In genomic region chr3:167733961-167734497, GRCh38 we compare ENCODE assay signal across 9 cellular contexts. TPM values are rescaled to one million over a fixed set of nuclear protein-coding genes. Genes with fewer than 3 reads are reported as not detected.
DNase-seq lines count a peak whose midpoint lies in the region; ATAC-seq and TF ChIP-seq lines count a peak whose summit lies in the region.
"Had no signal": no experiment of that assay in that cellular context is flagged by ENCODE, and none has a peak within 500 bp of the region (broad histone marks: within the 10 kb centered on the region; RNA-seq: fewer than 3 reads in every experiment).

No MANE protein-coding gene starts in this region.

- H2AFZ ChIP-seq in MM.1S (ENCODE audit: low read length) (peak overlapping the region; percentile 75), neuron (ENCODE audit: low read depth, low read length) (peak overlapping the region; percentile 94)

- H3K4me1 ChIP-seq in MM.1S (ENCODE audit: low read length), result peaks cover 22% of the 10 kb centered on the region; the same call in 1 of the 2 replicates
- H3K4me1 ChIP-seq in neuron (ENCODE audit: insufficient read depth, low read length), result peaks cover 21% of the 10 kb centered on the region

- H3K27me3 Mint-ChIP-seq in Calu3 (ENCODE audit: unreplicated experiment) (no peaks in the 10 kb centered on the region), natural killer cell (ENCODE audit: low read depth in 2 of 2) (no peaks in the 10 kb centered on the region)
- H3K27me3 Mint-ChIP-seq: stimulated activated naive CD8-positive, alpha-beta T cell treated with anti-CD3 and anti-CD28 coated beads, Interleukin-15, Interleukin-2, amounts not matched to agents 100 ng/mL and 50 ng/mL, for 24 hours had no signal

- H3K27ac Mint-ChIP-seq in Calu3 (ENCODE audit: unreplicated experiment) (no peak overlapping the region), natural killer cell (no peak overlapping the region)
- H3K27ac Mint-ChIP-seq: stimulated activated naive CD8-positive, alpha-beta T cell treated with anti-CD3 and anti-CD28 coated beads, Interleukin-15, Interleukin-2, amounts not matched to agents 100 ng/mL and 50 ng/mL, for 24 hours had no signal

- peak overlapping the region; percentile 86 for H3K4me3 ChIP-seq in MM.1S (ENCODE audit: low read length)
- H3K4me3 ChIP-seq in dorsolateral prefrontal cortex, result peak overlapping the region; percentile 71 to 97 (median 90)
- peak overlapping the region; percentile 83 for H3K4me3 ChIP-seq in neuron (ENCODE audit: low read length)

- H3K36me3 Mint-ChIP-seq in Calu3 (ENCODE audit: insufficient read depth, unreplicated experiment) (no peaks in the 10 kb centered on the region), natural killer cell (no peaks in the 10 kb centered on the region)

- ATAC-seq in natural killer cell, result no peak

- peak overlapping the region; percentile 64 for H3K4me2 ChIP-seq in MM.1S (ENCODE audit: low read depth, low read length)

- peaks cover 23% of the 10 kb centered on the region for H3F3A ChIP-seq in MM.1S (ENCODE audit: insufficient read depth, low read length)

- no peak for TF ChIP-seq CTCF in Calu3 (IDR thresholded peaks at IDR 0.05; ENCODE audit: unreplicated experiment)
- TF ChIP-seq CTCF in MM.1S (IDR thresholded peaks at IDR 0.05; ENCODE audit: low read length), result no peak
- no peak for TF ChIP-seq CTCF in dorsolateral prefrontal cortex (IDR thresholded peaks at IDR 0.05 in 54 of 56, conservative IDR thresholded peaks at IDR 0.05 in 2 of 56; ENCODE audit: low read depth in 1 of 56, partially characterized antibody in 56 of 56)
- TF ChIP-seq CTCF in natural killer cell (IDR thresholded peaks at IDR 0.05), result no peak

- H3K27ac ChIP-seq in MM.1S (ENCODE audit: low read length) (peak overlapping the region; percentile 72), dorsolateral prefrontal cortex (peak overlapping the region in 55 of 59 donors; percentile 46 to 99 (median 96))

- peaks cover 31% of the 10 kb centered on the region for H4K20me1 ChIP-seq in MM.1S (ENCODE audit: insufficient read depth, low read length)

- no peaks in the 10 kb centered on the region for H3K27me3 ChIP-seq in MM.1S (replicated peaks; ENCODE audit: insufficient read depth, low read length)
- no peaks in the 10 kb centered on the region for H3K27me3 ChIP-seq in dorsolateral prefrontal cortex
- H3K27me3 ChIP-seq in neuron (ENCODE audit: insufficient read depth, low read length), result no peaks in the 10 kb centered on the region

- peak overlapping the region; percentile 68 for H3K9ac ChIP-seq in MM.1S (ENCODE audit: low read length)

- peak; percentile 7 for DNase-seq in Calu3
- DNase-seq in MM.1S, result peak; percentile 43
- DNase-seq in dorsolateral prefrontal cortex, result no peak
- no peak for DNase-seq in natural killer cell
- no peak for DNase-seq in occipital lobe (lab: John Stamatoyannopoulos, UW)
- no peak for DNase-seq in amygdala (lab: John Stamatoyannopoulos, UW)
- DNase-seq in NK-92 (lab: John Stamatoyannopoulos, UW; ENCODE audit: unreplicated experiment), result no peak

- H3K36me3 ChIP-seq in MM.1S (replicated peaks; ENCODE audit: insufficient read depth, low read length) (no peaks in the 10 kb centered on the region), neuron (ENCODE audit: insufficient read depth, low read length) (no peaks in the 10 kb centered on the region)

- peaks cover 80% of the 10 kb centered on the region for H3K79me2 ChIP-seq in MM.1S (ENCODE audit: low read length)

- H3K4me1 Mint-ChIP-seq in Calu3 (ENCODE audit: low read depth, unreplicated experiment) (peaks cover 33% of the 10 kb centered on the region), natural killer cell (peaks cover 21 to 30% of the 10 kb centered on the region in 2 donors)

- no peaks in the 10 kb centered on the region for H3K9me3 ChIP-seq in MM.1S (replicated peaks; ENCODE audit: insufficient read depth, low read length)
- H3K9me3 ChIP-seq in neuron (ENCODE audit: low read length), result no peaks in the 10 kb centered on the region

- BruUV-seq in Calu3 (replicated peaks; lab: Mats Ljungman, UMichigan), result TSS peak; percentile 41

- no peaks in the 10 kb centered on the region for H3K9me2 ChIP-seq in MM.1S (replicated peaks; ENCODE audit: insufficient read depth, low read length)

- H3K9me3 Mint-ChIP-seq in Calu3 (ENCODE audit: low read depth, unreplicated experiment), result no peaks in the 10 kb centered on the region
- H3K9me3 Mint-ChIP-seq in natural killer cell, result no peaks in the 10 kb centered on the region
- H3K9me3 Mint-ChIP-seq: stimulated activated naive CD8-positive, alpha-beta T cell treated with anti-CD3 and anti-CD28 coated beads, Interleukin-15, Interleukin-2, amounts not matched to agents 100 ng/mL and 50 ng/mL, for 24 hours had no signal

- intact Hi-C loops in Calu3 (cut with micrococcal nuclease; ENCODE audit: unreplicated experiment), result loop anchor here (5.0 to 10.0 kb wide), 2 partner anchors 37 to 361 kb away; partner anchors contain the start of gene GOLIM4
- intact Hi-C loops in dorsolateral prefrontal cortex (cut with DNase I), result loop anchor here (2.0 to 10.0 kb wide), 3 partner anchors 81 to 329 kb away; no protein-coding TSS in a partner anchor
- intact Hi-C loops in natural killer cell (cut with micrococcal nuclease), result loop anchor here (5.0 kb wide), 1 partner anchor 352 kb away; the partner anchor contains the start of gene ZBBX

- CTCF ChIA-PET in Calu3 (lab: Charles Lee), result interaction anchor here (2.0 kb wide), 1 partner anchor 354 kb away, joined by 9 read pairs; the partner anchor contains the start of gene ZBBX

- H3K4me3 Mint-ChIP-seq in Calu3 (ENCODE audit: low read depth, unreplicated experiment) (no peak overlapping the region), natural killer cell (no peak overlapping the region)
- H3K4me3 Mint-ChIP-seq: stimulated activated naive CD8-positive, alpha-beta T cell treated with anti-CD3 and anti-CD28 coated beads, Interleukin-15, Interleukin-2, amounts not matched to agents 100 ng/mL and 50 ng/mL, for 24 hours had no signal

RNA-seq across cellular contexts. Expression of gene PDCD10, which starts 0.7 kb away (rescaled TPM):
- total RNA-seq in Calu3 (2022) (117 and 120 TPM in 2 replicates), dorsolateral prefrontal cortex (10 to 100 TPM; 26.3 to 60.2 (median 45.6) TPM), natural killer cell (10 to 100 TPM; 50.6 to 58.3 (median 50.8) TPM), occipital lobe (70.0 TPM)

RNA-seq across cellular contexts. Expression of gene SERPINI1, which starts 1.5 kb away (rescaled TPM):
- 1.9 and 2.2 TPM in 2 replicates for total RNA-seq in Calu3 (2022)
- 100 to 1,000 TPM in 118 of 120 experiments, 10 to 100 TPM in 2; 59.0 to 596 (median 327) TPM for total RNA-seq in dorsolateral prefrontal cortex
- total RNA-seq in natural killer cell, result 1 to 10 TPM; 5.6 to 9.3 (median 8.5) TPM
- 123 TPM for total RNA-seq in occipital lobe

Comparison
In these comparisons a context has a peak if more than half of its experiments do, and no peak if none do; other contexts are left out.
1. DNase-seq: peak in Calu3 (single experiment) and MM.1S (single experiment); none in dorsolateral prefrontal cortex (0 of 10), natural killer cell (single experiment), occipital lobe (single experiment), amygdala (0 of 56) and NK-92 (single experiment).
2. RNA of gene SERPINI1, which starts 1.5 kb away (total RNA-seq): 59.0 to 596 TPM in dorsolateral prefrontal cortex and 123 TPM in occipital lobe (single experiment); 5.6 to 9.3 TPM in natural killer cell and 1.9 to 2.2 TPM in Calu3; every median in the first group is over 4 times any median in the second.
3. Peak in every context shown above with its lines, with median percentiles within 50 percentile points of each other: H3K4me3 ChIP-seq.